1 cellular context compared by ENCODE assay signal in genomic region chr19:19366691-19367396, GRCh38.
TF ChIP-seq lines count a peak whose summit lies in the region.

No MANE protein-coding gene starts in this region.

TF ChIP-seq in HCT116, 20 proteins besides CTCF, POLR2A, EP300 and RAD21 (continued from another document):
- peak; percentile 79 for TF ChIP-seq YY1 (IDR thresholded peaks at IDR 0.05; ENCODE audit: extremely low read depth, insufficient replicate concordance, low read depth, low read length)
- TF ChIP-seq JUND (IDR thresholded peaks at IDR 0.05), result no peak
- peak; percentile 67 for TF ChIP-seq EGR1 (IDR thresholded peaks at IDR 0.05; ENCODE audit: low read depth)
- TF ChIP-seq SIN3A (IDR thresholded peaks at IDR 0.05; ENCODE audit: low read depth), result no peak
